24 cellular contexts compared by ENCODE assay signal in genomic region chr17:12222392-12222791, GRCh38.
"Had no signal": no experiment of that assay in that cellular context is flagged by ENCODE, and none has a peak within 500 bp of the region (broad histone marks: within the 10 kb centered on the region; RNA-seq: fewer than 3 reads in every experiment).

No MANE protein-coding gene starts in this region.

- H3K27ac Mint-ChIP-seq: activated CD8-positive, alpha-beta T cell treated with anti-CD3 and anti-CD28 coated beads, Interleukin-2, amount 10 ng/mL, durations not matched to agents 7 days and 5 days; activated naive CD4-positive, alpha-beta T cell treated with anti-CD3 and anti-CD28 coated beads, Interleukin-2, amount 50 U/mL, for 72 hours; activated naive CD8-positive, alpha-beta T cell treated with anti-CD3 and anti-CD28 coated beads, Interleukin-2, amount 50 U/mL, for 24 hours; activated T-helper 1 cell treated with anti-CD3 and anti-CD28 coated beads, Interleukin-12 subunit alpha, Interleukin-12 subunit beta, Interleukin-2, Interleukin-4 antibody, amounts not matched to agents 30 ng/mL and 10 ng/mL and 1 ng/mL, durations not matched to agents 14 hours and 24 hours and 36 hours; brain; T-helper 1 cell treated with Interleukin-12 subunit alpha and Interleukin-12 subunit beta and Interleukin-4 antibody, amounts not matched to agents 30 μg/mL and 1 μg/mL, for 36 hours had no signal

- H3K4me1 Mint-ChIP-seq: activated naive CD8-positive, alpha-beta T cell treated with anti-CD3 and anti-CD28 coated beads, Interleukin-2, amount 50 U/mL, for 24 hours; brain; central memory CD8-positive, alpha-beta T cell had no signal

- ATAC-seq: activated CD8-positive, alpha-beta T cell treated with anti-CD3 and anti-CD28 coated beads, Interleukin-2, amount 10 ng/mL, durations not matched to agents 7 days and 5 days; activated naive CD4-positive, alpha-beta T cell treated with anti-CD3 and anti-CD28 coated beads, Interleukin-2, amount 50 U/mL, for 72 hours; activated naive CD8-positive, alpha-beta T cell treated with anti-CD3 and anti-CD28 coated beads, Interleukin-2, amount 50 U/mL, for 24 hours; PC-3 had no signal

- H3K36me3 Mint-ChIP-seq: brain had no signal

- DNase-seq: activated CD4-positive, alpha-beta T cell treated with anti-CD3 and anti-CD28 coated beads for 48 hours; activated CD4-positive, alpha-beta T cell treated with anti-CD3 and anti-CD28 coated beads, Interleukin-2, amount 50 U/mL, for 4 hours; activated CD4-positive, CD25-positive, alpha-beta regulatory T cell treated with anti-CD3 and anti-CD28 coated beads, Interleukin-2, amount 50 U/mL, for 72 hours; activated CD8-positive, alpha-beta memory T cell treated with anti-CD3 and anti-CD28 coated beads, Interleukin-2, amount 50 U/mL, for 48 hours; activated CD8-positive, alpha-beta T cell treated with anti-CD3 and anti-CD28 coated beads, Interleukin-2, amount 10 ng/mL, durations not matched to agents 7 days and 5 days; activated effector memory CD4-positive, alpha-beta T cell treated with Interleukin-2 at 50 U/mL for 16 hours; activated naive CD4-positive, alpha-beta T cell; activated naive CD8-positive, alpha-beta T cell treated with anti-CD3 and anti-CD28 coated beads, Interleukin-2, amount 50 U/mL, for 24 hours; activated T-cell treated with anti-CD3 and anti-CD28 coated beads, Interleukin-2, amount 50 U/mL, for 1 hour; amniotic stem cell; MM.1S; NCI-H1105; NCI-H1436; NCI-H187; NCI-H2081; NCI-H446; NCI-H524; PC-3; SHP77 treated with DMSO at 0.1 percent for 48 hours had no signal

- H3K4me3 Mint-ChIP-seq: activated CD8-positive, alpha-beta T cell treated with anti-CD3 and anti-CD28 coated beads, Interleukin-2, amount 10 ng/mL, durations not matched to agents 7 days and 5 days; activated naive CD8-positive, alpha-beta T cell treated with anti-CD3 and anti-CD28 coated beads, Interleukin-2, amount 50 U/mL, for 24 hours; activated T-helper 1 cell treated with anti-CD3 and anti-CD28 coated beads, Interleukin-12 subunit alpha, Interleukin-12 subunit beta, Interleukin-2, Interleukin-4 antibody, amounts not matched to agents 30 ng/mL and 10 ng/mL and 1 ng/mL, durations not matched to agents 14 hours and 24 hours and 36 hours; brain; central memory CD8-positive, alpha-beta T cell; T-helper 1 cell treated with Interleukin-12 subunit alpha and Interleukin-12 subunit beta and Interleukin-4 antibody, amounts not matched to agents 30 μg/mL and 1 μg/mL, for 36 hours had no signal
